In genomic region chr15:31254431-31255175, GRCh38 we compare ENCODE assay signal across 1 cellular context.
TF ChIP-seq lines count a peak whose summit lies in the region.

No MANE protein-coding gene starts in this region.

TF ChIP-seq in HEK293, 187 proteins besides CTCF, POLR2A, EP300 and RAD21 (continued from another document and continues in another):
- TF ChIP-seq REST (tag by site-specific recombination; IDR thresholded peaks at IDR 0.05), result no peak
- no peak for TF ChIP-seq ZNF426 (tag by site-specific recombination; IDR thresholded peaks at IDR 0.05)
- no peak for TF ChIP-seq ZNF501 (tag by site-specific recombination; IDR thresholded peaks at IDR 0.05)
- no peak for TF ChIP-seq SALL2 (tag by site-specific recombination; IDR thresholded peaks at IDR 0.05; ENCODE audit: borderline replicate concordance)
- TF ChIP-seq ZNF792 (tag by site-specific recombination; IDR thresholded peaks at IDR 0.05), result no peak
- TF ChIP-seq ZNF664 (tag by site-specific recombination; IDR thresholded peaks at IDR 0.05), result 0 out of 2 replicates have a peak, but pooled peaks have one; percentile 21
- TF ChIP-seq ZNF639 (tag by site-specific recombination; IDR thresholded peaks at IDR 0.05), result no peak
- TF ChIP-seq ZNF530 (tag by site-specific recombination; IDR thresholded peaks at IDR 0.05; ENCODE audit: low read depth), result no peak
- TF ChIP-seq ZNF776 (tag by site-specific recombination; IDR thresholded peaks at IDR 0.05; ENCODE audit: borderline replicate concordance), result no peak
- no peak for TF ChIP-seq ZNF585B (tag by site-specific recombination; IDR thresholded peaks at IDR 0.05)
- TF ChIP-seq ZNF621 (tag by site-specific recombination; IDR thresholded peaks at IDR 0.05), result no peak
- TF ChIP-seq ZNF830 (tag by site-specific recombination; IDR thresholded peaks at IDR 0.05; ENCODE audit: low read depth), result no peak
- no peak for TF ChIP-seq ZNF138 (tag by site-specific recombination; IDR thresholded peaks at IDR 0.05; ENCODE audit: borderline replicate concordance)
- TF ChIP-seq, protein P1, sequence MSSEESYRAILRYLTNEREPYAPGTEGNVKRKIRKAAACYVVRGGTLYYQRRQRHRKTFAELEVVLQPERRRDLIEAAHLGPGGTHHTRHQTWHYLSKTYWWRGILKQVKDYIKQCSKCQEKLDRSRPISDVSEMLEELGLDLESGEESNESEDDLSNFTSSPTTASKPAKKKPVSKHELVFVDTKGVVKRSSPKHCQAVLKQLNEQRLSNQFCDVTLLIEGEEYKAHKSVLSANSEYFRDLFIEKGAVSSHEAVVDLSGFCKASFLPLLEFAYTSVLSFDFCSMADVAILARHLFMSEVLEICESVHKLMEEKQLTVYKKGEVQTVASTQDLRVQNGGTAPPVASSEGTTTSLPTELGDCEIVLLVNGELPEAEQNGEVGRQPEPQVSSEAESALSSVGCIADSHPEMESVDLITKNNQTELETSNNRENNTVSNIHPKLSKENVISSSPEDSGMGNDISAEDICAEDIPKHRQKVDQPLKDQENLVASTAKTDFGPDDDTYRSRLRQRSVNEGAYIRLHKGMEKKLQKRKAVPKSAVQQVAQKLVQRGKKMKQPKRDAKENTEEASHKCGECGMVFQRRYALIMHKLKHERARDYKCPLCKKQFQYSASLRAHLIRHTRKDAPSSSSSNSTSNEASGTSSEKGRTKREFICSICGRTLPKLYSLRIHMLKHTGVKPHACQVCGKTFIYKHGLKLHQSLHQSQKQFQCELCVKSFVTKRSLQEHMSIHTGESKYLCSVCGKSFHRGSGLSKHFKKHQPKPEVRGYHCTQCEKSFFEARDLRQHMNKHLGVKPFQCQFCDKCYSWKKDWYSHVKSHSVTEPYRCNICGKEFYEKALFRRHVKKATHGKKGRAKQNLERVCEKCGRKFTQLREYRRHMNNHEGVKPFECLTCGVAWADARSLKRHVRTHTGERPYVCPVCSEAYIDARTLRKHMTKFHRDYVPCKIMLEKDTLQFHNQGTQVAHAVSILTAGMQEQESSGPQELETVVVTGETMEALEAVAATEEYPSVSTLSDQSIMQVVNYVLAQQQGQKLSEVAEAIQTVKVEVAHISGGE (tag by site-specific recombination; conservative IDR thresholded peaks at IDR 0.05; ENCODE audit: low read depth), result no peak
- TF ChIP-seq ZNF133 (tag by site-specific recombination; IDR thresholded peaks at IDR 0.05), result no peak
- no peak for TF ChIP-seq ZNF48 (tag by site-specific recombination; IDR thresholded peaks at IDR 0.05)
- TF ChIP-seq ZNF391 (tag by site-specific recombination; IDR thresholded peaks at IDR 0.05; ENCODE audit: borderline replicate concordance, low read depth), result no peak
- TF ChIP-seq ZNF350 (tag by site-specific recombination; IDR thresholded peaks at IDR 0.05), result no peak
- TF ChIP-seq ZNF221 (tag by site-specific recombination; IDR thresholded peaks at IDR 0.05; ENCODE audit: borderline replicate concordance), result no peak
- no peak for TF ChIP-seq SP3 (tag by site-specific recombination; IDR thresholded peaks at IDR 0.05)
- TF ChIP-seq ZNF747 (tag by site-specific recombination; IDR thresholded peaks at IDR 0.05), result no peak
- no peak for TF ChIP-seq ZNF211 (tag by site-specific recombination; IDR thresholded peaks at IDR 0.05; ENCODE audit: low read depth)
- TF ChIP-seq ZNF324 (tag by site-specific recombination; IDR thresholded peaks at IDR 0.05), result no peak
- TF ChIP-seq, protein P2, sequence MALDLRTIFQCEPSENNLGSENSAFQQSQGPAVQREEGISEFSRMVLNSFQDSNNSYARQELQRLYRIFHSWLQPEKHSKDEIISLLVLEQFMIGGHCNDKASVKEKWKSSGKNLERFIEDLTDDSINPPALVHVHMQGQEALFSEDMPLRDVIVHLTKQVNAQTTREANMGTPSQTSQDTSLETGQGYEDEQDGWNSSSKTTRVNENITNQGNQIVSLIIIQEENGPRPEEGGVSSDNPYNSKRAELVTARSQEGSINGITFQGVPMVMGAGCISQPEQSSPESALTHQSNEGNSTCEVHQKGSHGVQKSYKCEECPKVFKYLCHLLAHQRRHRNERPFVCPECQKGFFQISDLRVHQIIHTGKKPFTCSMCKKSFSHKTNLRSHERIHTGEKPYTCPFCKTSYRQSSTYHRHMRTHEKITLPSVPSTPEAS (tag by site-specific recombination; IDR thresholded peaks at IDR 0.05), result no peak; the same call in 1 of the 2 replicates
- TF ChIP-seq ZFP37 (tag by site-specific recombination; IDR thresholded peaks at IDR 0.05), result no peak
- no peak; the same call in 1 of the 2 replicates for TF ChIP-seq ZNF362 (tag by site-specific recombination; IDR thresholded peaks at IDR 0.05)
- TF ChIP-seq ZNF140 (tag by site-specific recombination; IDR thresholded peaks at IDR 0.05), result no peak
- no peak for TF ChIP-seq ZNF155 (tag by site-specific recombination; IDR thresholded peaks at IDR 0.05)
- TF ChIP-seq KLF1 (tag by site-specific recombination; IDR thresholded peaks at IDR 0.05), result peak; percentile 86
- peak; percentile 57 for TF ChIP-seq IKZF3 (tag by site-specific recombination; IDR thresholded peaks at IDR 0.05)
- TF ChIP-seq PATZ1 (tag by site-specific recombination; IDR thresholded peaks at IDR 0.05), result no peak
- TF ChIP-seq ZNF529 (tag by site-specific recombination; IDR thresholded peaks at IDR 0.05; ENCODE audit: insufficient replicate concordance), result no peak
- TF ChIP-seq WT1 (tag by site-specific recombination; IDR thresholded peaks at IDR 0.05), result peak; percentile 98
- no peak for TF ChIP-seq ZNF791 (tag by site-specific recombination; IDR thresholded peaks at IDR 0.05)
- peak; percentile 79 for TF ChIP-seq OSR2 (tag by site-specific recombination; IDR thresholded peaks at IDR 0.05)
- no peak for TF ChIP-seq ZFHX2 (tag by site-specific recombination; conservative IDR thresholded peaks at IDR 0.05)
- no peak for TF ChIP-seq YY2 (tag by site-specific recombination; IDR thresholded peaks at IDR 0.05)
- TF ChIP-seq SP2 (tag by site-specific recombination; IDR thresholded peaks at IDR 0.05), result no peak
- TF ChIP-seq TRIM28 (IDR thresholded peaks at IDR 0.05; ENCODE audit: borderline replicate concordance, low read length), result 0 out of 2 replicates have a peak, but pooled peaks have one; percentile 38
- no peak for TF ChIP-seq EGR2 (tag by site-specific recombination; IDR thresholded peaks at IDR 0.05; ENCODE audit: low read depth)
- no peak for TF ChIP-seq ZNF175 (tag by site-specific recombination; IDR thresholded peaks at IDR 0.05)
- TF ChIP-seq, protein P3, sequence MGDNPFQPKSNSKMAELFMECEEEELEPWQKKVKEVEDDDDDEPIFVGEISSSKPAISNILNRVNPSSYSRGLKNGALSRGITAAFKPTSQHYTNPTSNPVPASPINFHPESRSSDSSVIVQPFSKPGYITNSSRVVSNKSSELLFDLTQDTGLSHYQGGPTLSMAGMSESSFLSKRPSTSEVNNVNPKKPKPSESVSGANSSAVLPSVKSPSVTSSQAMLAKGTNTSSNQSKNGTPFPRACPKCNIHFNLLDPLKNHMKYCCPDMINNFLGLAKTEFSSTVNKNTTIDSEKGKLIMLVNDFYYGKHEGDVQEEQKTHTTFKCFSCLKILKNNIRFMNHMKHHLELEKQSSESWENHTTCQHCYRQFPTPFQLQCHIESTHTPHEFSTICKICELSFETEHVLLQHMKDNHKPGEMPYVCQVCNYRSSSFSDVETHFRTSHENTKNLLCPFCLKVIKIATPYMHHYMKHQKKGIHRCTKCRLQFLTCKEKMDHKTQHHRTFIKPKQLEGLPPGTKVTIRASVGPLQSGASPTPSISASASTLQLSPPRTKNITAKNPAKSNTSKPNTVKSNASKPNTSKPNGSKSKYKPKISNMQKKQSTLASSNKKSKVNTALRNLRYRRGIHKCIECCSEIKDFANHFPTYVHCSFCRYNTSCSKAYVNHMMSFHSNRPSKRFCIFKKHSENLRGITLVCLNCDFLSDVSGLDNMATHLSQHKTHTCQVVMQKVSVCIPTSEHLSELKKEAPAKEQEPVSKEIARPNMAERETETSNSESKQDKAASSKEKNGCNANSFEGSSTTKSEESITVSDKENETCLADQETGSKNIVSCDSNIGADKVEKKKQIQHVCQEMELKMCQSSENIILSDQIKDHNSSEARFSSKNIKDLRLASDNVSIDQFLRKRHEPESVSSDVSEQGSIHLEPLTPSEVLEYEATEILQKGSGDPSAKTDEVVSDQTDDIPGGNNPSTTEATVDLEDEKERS (tag by site-specific recombination; IDR thresholded peaks at IDR 0.05), result no peak
- TF ChIP-seq KLF7 (tag by site-specific recombination; IDR thresholded peaks at IDR 0.05; ENCODE audit: borderline replicate concordance), result peak; percentile 49; the same call in 1 of the 2 replicates
- no peak for TF ChIP-seq REPIN1 (tag by site-specific recombination; IDR thresholded peaks at IDR 0.05; ENCODE audit: low read depth)
- TF ChIP-seq ZNF76 (tag by site-specific recombination; IDR thresholded peaks at IDR 0.05; ENCODE audit: borderline replicate concordance, low read depth), result no peak
- TF ChIP-seq ZNF623 (tag by site-specific recombination; IDR thresholded peaks at IDR 0.05), result no peak
- no peak for TF ChIP-seq ZSCAN23 (tag by site-specific recombination; IDR thresholded peaks at IDR 0.05)
- TF ChIP-seq, protein P4, sequence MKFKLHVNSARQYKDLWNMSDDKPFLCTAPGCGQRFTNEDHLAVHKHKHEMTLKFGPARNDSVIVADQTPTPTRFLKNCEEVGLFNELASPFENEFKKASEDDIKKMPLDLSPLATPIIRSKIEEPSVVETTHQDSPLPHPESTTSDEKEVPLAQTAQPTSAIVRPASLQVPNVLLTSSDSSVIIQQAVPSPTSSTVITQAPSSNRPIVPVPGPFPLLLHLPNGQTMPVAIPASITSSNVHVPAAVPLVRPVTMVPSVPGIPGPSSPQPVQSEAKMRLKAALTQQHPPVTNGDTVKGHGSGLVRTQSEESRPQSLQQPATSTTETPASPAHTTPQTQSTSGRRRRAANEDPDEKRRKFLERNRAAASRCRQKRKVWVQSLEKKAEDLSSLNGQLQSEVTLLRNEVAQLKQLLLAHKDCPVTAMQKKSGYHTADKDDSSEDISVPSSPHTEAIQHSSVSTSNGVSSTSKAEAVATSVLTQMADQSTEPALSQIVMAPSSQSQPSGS (tag by site-specific recombination; IDR thresholded peaks at IDR 0.05; ENCODE audit: low read depth), result no peak
- TF ChIP-seq ZNF600 (tag by site-specific recombination; IDR thresholded peaks at IDR 0.05), result 0 out of 2 replicates have a peak, but pooled peaks have one; percentile 62
